ENCODE assay signal across 1 cellular context in genomic region chr5:139530879-139531639, GRCh38.
TF ChIP-seq lines count a peak whose summit lies in the region.

No MANE protein-coding gene starts in this region.

TF ChIP-seq in GM12878, 131 proteins besides CTCF, POLR2A, EP300 and RAD21 (continued from another document):
- peak; percentile 54; the same call in 1 of the 2 replicates for TF ChIP-seq PKNOX1 (IDR thresholded peaks at IDR 0.05)
- peak; percentile 32; the same call in 1 of the 2 replicates for TF ChIP-seq NBN (IDR thresholded peaks at IDR 0.05)
- peak; percentile 17 for TF ChIP-seq SKIL (IDR thresholded peaks at IDR 0.05; ENCODE audit: low read depth, poor library complexity, severe bottlenecking)
- TF ChIP-seq RELB (IDR thresholded peaks at IDR 0.05; ENCODE audit: low read depth): 0 out of 2 replicates have a peak, but pooled peaks have one; percentile 36
- peak; percentile 61; the same call in 1 of the 2 replicates for TF ChIP-seq ZNF687 (IDR thresholded peaks at IDR 0.05)
